Comparison of ENCODE assay signal across 12 cellular contexts in the genomic region with DNA sequence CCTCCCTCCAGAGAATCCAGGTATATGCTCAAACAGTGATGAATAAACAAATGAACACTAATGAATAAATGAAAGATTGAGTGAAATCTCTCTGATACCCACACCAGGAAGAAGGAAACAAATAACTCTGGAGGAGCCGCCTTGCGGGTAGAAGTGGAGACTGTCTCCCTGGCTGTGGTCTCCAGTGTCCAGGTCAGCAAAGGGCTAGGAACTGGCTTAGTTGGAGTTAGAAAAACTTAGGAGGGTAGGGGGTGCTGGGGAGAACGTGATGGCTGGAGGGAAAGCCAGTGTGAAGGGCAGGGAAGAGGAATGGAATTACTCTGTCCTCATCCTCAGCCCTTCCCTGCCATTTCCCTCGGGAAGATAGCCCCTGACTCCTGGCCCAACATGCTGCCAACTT. TPM values are rescaled to one million over a fixed set of nuclear protein-coding genes. Genes with fewer than 3 reads are reported as not detected.
A peak's percentile ranks its signal among the peaks of the same experiment; 100 is the strongest.
DNase-seq lines count a peak whose midpoint lies in the region; ATAC-seq and TF ChIP-seq lines count a peak whose summit lies in the region.
"Had no signal": no experiment of that assay in that cellular context is flagged by ENCODE, and none has a peak within 500 bp of the region (broad histone marks: within the 10 kb centered on the region; RNA-seq: fewer than 3 reads in every experiment).

No MANE protein-coding gene starts in this region.

- BruUV-seq in Caco-2 (replicated peaks; lab: Mats Ljungman, UMichigan): no TSS peak

- intact Hi-C loops in ovary (cut with DNase I) (no loop called here), Caco-2 (cut with micrococcal nuclease; ENCODE audit: unreplicated experiment) (no loop called here)

- no peak overlapping the region for H3K4me3 Mint-ChIP-seq in WTC11
- no peak overlapping the region for H3K4me3 Mint-ChIP-seq in Caco-2 (ENCODE audit: unreplicated experiment)
- H3K4me3 Mint-ChIP-seq: IgD-negative memory B cell had no signal

- H3K79me2 ChIP-seq in ACC112 (ENCODE audit: control insufficient read depth, insufficient read depth, low read length, unreplicated experiment): peaks cover 3% of the 10 kb centered on the region

- H2AFZ ChIP-seq in ACC112 (ENCODE audit: low read length, unreplicated experiment): peak overlapping the region; percentile 82

- POLR2A ChIA-PET in WTC11 (lab: Charles Lee) (no interaction called here), Caco-2 (lab: Charles Lee) (no interaction called here)

- ATAC-seq in WTC11: peak; percentile 26
- ATAC-seq in HG02678 (IDR thresholded peaks at IDR 0.05; ENCODE audit: unreplicated experiment): no peak

- H3K9me3 Mint-ChIP-seq in WTC11: no peaks in the 10 kb centered on the region
- H3K9me3 Mint-ChIP-seq in Caco-2 (ENCODE audit: unreplicated experiment): no peaks in the 10 kb centered on the region
- H3K9me3 Mint-ChIP-seq: brain, IgD-negative memory B cell had no signal

- H3K36me3 ChIP-seq in ACC112 (ENCODE audit: insufficient read depth, low read length): no peaks in the 10 kb centered on the region
- no peaks in the 10 kb centered on the region for H3K36me3 ChIP-seq in ovary
- H3K36me3 ChIP-seq in Caco-2 (ENCODE audit: control insufficient read depth, insufficient read depth, low read length): no peaks in the 10 kb centered on the region

- no peak overlapping the region for H3K27ac Mint-ChIP-seq in WTC11
- H3K27ac Mint-ChIP-seq in Caco-2 (ENCODE audit: unreplicated experiment): no peak overlapping the region
- H3K27ac Mint-ChIP-seq: IgD-negative memory B cell had no signal

- no peak for TF ChIP-seq EP300 in ovary (IDR thresholded peaks at IDR 0.05)

- H3K36me3 Mint-ChIP-seq in WTC11 (no peaks in the 10 kb centered on the region), Caco-2 (ENCODE audit: insufficient read depth, unreplicated experiment) (no peaks in the 10 kb centered on the region)
- H3K36me3 Mint-ChIP-seq: brain had no signal

- peaks cover 16% of the 10 kb centered on the region for H3K4me1 Mint-ChIP-seq in WTC11
- no peaks in the 10 kb centered on the region for H3K4me1 Mint-ChIP-seq in Caco-2 (ENCODE audit: low read depth, unreplicated experiment)

- H3K4me1 ChIP-seq in ACC112 (ENCODE audit: control insufficient read depth, insufficient read depth, low read length, unreplicated experiment): peaks cover 3% of the 10 kb centered on the region
- peaks cover 6% of the 10 kb centered on the region for H3K4me1 ChIP-seq in ovary (ENCODE audit: insufficient read depth)
- H3K4me1 ChIP-seq in Caco-2: no peaks in the 10 kb centered on the region

- WGBS in ovary, 3 donors: 24 to 26% (median 25%) methylated on average over 4 of the region's 4 CpGs

- no peaks in the 10 kb centered on the region for H3K9me3 ChIP-seq in ovary
- H3K9me3 ChIP-seq in Caco-2: no peaks in the 10 kb centered on the region

- H3K27me3 ChIP-seq in ACC112 (ENCODE audit: insufficient read depth, low read length): no peaks in the 10 kb centered on the region
- H3K27me3 ChIP-seq in ovary: no peaks in the 10 kb centered on the region
- H3K27me3 ChIP-seq in Caco-2 (replicated peaks; ENCODE audit: control insufficient read depth, insufficient read depth, low read length): no peaks in the 10 kb centered on the region

- CTCF ChIA-PET in WTC11 (lab: Charles Lee): interaction anchor here (0.5 kb wide), 1 partner anchor 363 kb away, joined by 3 read pairs; no protein-coding TSS in a partner anchor
- CTCF ChIA-PET in Caco-2 (lab: Charles Lee): interaction anchor here (1.2 kb wide), 1 partner anchor 106 kb away, joined by 4 read pairs; no protein-coding TSS in a partner anchor

- H3K27ac ChIP-seq in ACC112 (ENCODE audit: low read depth, low read length) (no peak overlapping the region), ovary (no peak overlapping the region)

- DNase-seq in WTC11 (ENCODE audit: low spot score) (no peak), fibroblast of mammary gland (ENCODE audit: low read depth) (no peak), ovary (no peak), Caco-2 (no peak), HK-2 (ENCODE audit: unreplicated experiment) (no peak), AG20443 (ENCODE audit: low spot score) (no peak)
- DNase-seq: activated T-cell treated with anti-CD3 and anti-CD28 coated beads, Interleukin-2, amount 50 U/mL, for 1 hour; small intestine had no signal

- H3K4me3 ChIP-seq in ACC112 (ENCODE audit: low read depth, low read length) (peak overlapping the region; percentile 92), fibroblast of mammary gland (ENCODE audit: control insufficient read depth, low read depth, low read length) (peak overlapping the region; percentile 44), ovary (peak overlapping the region; percentile 32), Caco-2 (ENCODE audit: low read depth, low read length) (no peak overlapping the region)

- H3K27me3 Mint-ChIP-seq in WTC11 (ENCODE audit: low read depth) (no peaks in the 10 kb centered on the region; the same call in 1 of the 2 replicates), Caco-2 (ENCODE audit: insufficient read depth, unreplicated experiment) (no peaks in the 10 kb centered on the region)

- TF ChIP-seq CTCF in WTC11 (IDR thresholded peaks at IDR 0.05): no peak
- TF ChIP-seq CTCF in fibroblast of mammary gland (conservative IDR thresholded peaks at IDR 0.05; ENCODE audit: control insufficient read depth, insufficient read depth, low read depth, low read length): no peak
- no peak for TF ChIP-seq CTCF in ovary (IDR thresholded peaks at IDR 0.05)
- no peak for TF ChIP-seq CTCF in Caco-2 (IDR thresholded peaks at IDR 0.05; ENCODE audit: insufficient read depth in 1 of 2, low read depth in 1 of 2, low read length in 1 of 2, severe bottlenecking in 1 of 2, unreplicated experiment in 1 of 2)

- no peak for TF ChIP-seq POLR2A in ovary (IDR thresholded peaks at IDR 0.05)

TF ChIP-seq in WTC11, 78 proteins besides CTCF, POLR2A, EP300 and RAD21:
- TF ChIP-seq ESRRA (CRISPR knock-in tag; IDR thresholded peaks at IDR 0.05; ENCODE audit: borderline replicate concordance) (no peak), CREB1 (CRISPR knock-in tag; IDR thresholded peaks at IDR 0.05) (no peak), ZNF416 (CRISPR knock-in tag; IDR thresholded peaks at IDR 0.05) (no peak), FOXJ3 (CRISPR knock-in tag; IDR thresholded peaks at IDR 0.05; ENCODE audit: borderline replicate concordance) (no peak), SOX15 (CRISPR knock-in tag; IDR thresholded peaks at IDR 0.05) (no peak), ZNF138 (CRISPR knock-in tag; conservative IDR thresholded peaks at IDR 0.05) (no peak), NR2C2 (CRISPR knock-in tag; IDR thresholded peaks at IDR 0.05) (no peak), ZNF263 (CRISPR knock-in tag; IDR thresholded peaks at IDR 0.05; ENCODE audit: low read depth) (no peak)
- TF ChIP-seq, protein P1, sequence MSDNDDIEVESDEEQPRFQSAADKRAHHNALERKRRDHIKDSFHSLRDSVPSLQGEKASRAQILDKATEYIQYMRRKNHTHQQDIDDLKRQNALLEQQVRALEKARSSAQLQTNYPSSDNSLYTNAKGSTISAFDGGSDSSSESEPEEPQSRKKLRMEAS (CRISPR knock-in tag; IDR thresholded peaks at IDR 0.05): no peak
- TF ChIP-seq, protein P2, sequence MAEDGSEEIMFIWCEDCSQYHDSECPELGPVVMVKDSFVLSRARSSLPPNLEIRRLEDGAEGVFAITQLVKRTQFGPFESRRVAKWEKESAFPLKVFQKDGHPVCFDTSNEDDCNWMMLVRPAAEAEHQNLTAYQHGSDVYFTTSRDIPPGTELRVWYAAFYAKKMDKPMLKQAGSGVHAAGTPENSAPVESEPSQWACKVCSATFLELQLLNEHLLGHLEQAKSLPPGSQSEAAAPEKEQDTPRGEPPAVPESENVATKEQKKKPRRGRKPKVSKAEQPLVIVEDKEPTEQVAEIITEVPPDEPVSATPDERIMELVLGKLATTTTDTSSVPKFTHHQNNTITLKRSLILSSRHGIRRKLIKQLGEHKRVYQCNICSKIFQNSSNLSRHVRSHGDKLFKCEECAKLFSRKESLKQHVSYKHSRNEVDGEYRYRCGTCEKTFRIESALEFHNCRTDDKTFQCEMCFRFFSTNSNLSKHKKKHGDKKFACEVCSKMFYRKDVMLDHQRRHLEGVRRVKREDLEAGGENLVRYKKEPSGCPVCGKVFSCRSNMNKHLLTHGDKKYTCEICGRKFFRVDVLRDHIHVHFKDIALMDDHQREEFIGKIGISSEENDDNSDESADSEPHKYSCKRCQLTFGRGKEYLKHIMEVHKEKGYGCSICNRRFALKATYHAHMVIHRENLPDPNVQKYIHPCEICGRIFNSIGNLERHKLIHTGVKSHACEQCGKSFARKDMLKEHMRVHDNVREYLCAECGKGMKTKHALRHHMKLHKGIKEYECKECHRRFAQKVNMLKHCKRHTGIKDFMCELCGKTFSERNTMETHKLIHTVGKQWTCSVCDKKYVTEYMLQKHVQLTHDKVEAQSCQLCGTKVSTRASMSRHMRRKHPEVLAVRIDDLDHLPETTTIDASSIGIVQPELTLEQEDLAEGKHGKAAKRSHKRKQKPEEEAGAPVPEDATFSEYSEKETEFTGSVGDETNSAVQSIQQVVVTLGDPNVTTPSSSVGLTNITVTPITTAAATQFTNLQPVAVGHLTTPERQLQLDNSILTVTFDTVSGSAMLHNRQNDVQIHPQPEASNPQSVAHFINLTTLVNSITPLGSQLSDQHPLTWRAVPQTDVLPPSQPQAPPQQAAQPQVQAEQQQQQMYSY (CRISPR knock-in tag; IDR thresholded peaks at IDR 0.05): no peak

RNA-seq across cellular contexts. Expression of gene RHBDL2, which starts 0.5 kb away (rescaled TPM):
- total RNA-seq in WTC11 (2021): 0.26 to 0.30 TPM (median 0.27 TPM) in 3 replicates
- under 1 TPM in 4 of 7 donors, not detected in 3; 0.10 to 0.35 (median 0.24) TPM for total RNA-seq in ovary
- polyA plus RNA-seq in ovary: under 1 TPM; 0.19 to 0.32 TPM
- not detected in 2 replicates for total RNA-seq in Caco-2 (2022)
- polyA plus RNA-seq: IgD-negative memory B cell had no signal

RNA-seq across cellular contexts. Expression of gene AKIRIN1, which starts 50.0 kb away (rescaled TPM):
- total RNA-seq in WTC11 (2021) (183 to 214 TPM (median 212 TPM) in 3 replicates), ovary (10 to 100 TPM; 19.1 to 49.0 (median 42.4) TPM), Caco-2 (2022) (59.4 and 68.4 TPM in 2 replicates)
- 10 to 100 TPM; 14.9 to 64.6 TPM for polyA plus RNA-seq in ovary

RNA-seq across cellular contexts. Expression of gene GJA9, which starts 59.7 kb away (rescaled TPM):
- not detected in 3 replicates for total RNA-seq in WTC11 (2021)
- total RNA-seq in ovary: not detected
- polyA plus RNA-seq in ovary: not detected
- not detected in 2 replicates for total RNA-seq in Caco-2 (2022)
- polyA plus RNA-seq: IgD-negative memory B cell, small intestine had no signal
